Comparison of ENCODE assay signal across 11 cellular contexts in the genomic region with DNA sequence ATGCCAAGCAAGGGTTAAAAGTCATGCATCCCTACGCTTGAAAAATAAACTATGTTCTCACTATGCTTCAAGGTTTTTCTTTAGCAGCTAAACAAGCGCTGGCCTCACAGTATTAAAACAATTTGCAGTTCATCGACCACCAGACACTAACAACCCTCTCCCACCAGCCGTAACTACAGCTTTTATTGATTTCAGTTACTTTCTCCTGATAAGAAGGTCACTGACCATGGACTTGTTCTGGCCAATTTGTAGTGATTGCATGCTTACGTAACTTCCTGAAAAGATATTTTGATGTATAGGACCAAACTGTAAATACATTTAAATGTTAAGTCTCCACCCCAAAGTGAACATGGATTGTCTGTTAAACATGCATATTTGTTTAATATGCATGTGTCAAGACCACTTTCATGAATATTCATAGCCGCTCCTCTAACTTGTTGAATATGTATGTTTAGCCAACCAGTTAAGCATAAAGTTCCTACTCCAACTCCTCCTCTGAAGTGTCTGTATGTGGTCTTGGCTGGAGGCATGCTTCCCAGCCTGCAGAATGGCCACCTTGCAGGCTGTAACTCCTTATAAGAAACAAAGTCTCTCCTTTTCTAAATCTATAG. TPM values are rescaled to one million over a fixed set of nuclear protein-coding genes. Genes with fewer than 3 reads are reported as not detected.
A peak's percentile ranks its signal among the peaks of the same experiment; 100 is the strongest.
DNase-seq lines count a peak whose midpoint lies in the region; ATAC-seq and TF ChIP-seq lines count a peak whose summit lies in the region.
"Had no signal": no experiment of that assay in that cellular context is flagged by ENCODE, and none has a peak within 500 bp of the region (broad histone marks: within the 10 kb centered on the region; RNA-seq: fewer than 3 reads in every experiment).

No MANE protein-coding gene starts in this region.

- H3K4me1 ChIP-seq in left ventricle myocardium inferior, result peaks cover 36% of the 10 kb centered on the region
- H3K4me1 ChIP-seq in heart right ventricle, result peaks cover 0 to 27% (median 25%) of the 10 kb centered on the region in 9 donors
- H3K4me1 ChIP-seq in endodermal cell (ENCODE audit: control insufficient read depth, insufficient read depth, low read length), result peaks cover 2% of the 10 kb centered on the region

- H3K27ac Mint-ChIP-seq in endodermal cell, result no peak overlapping the region
- H3K27ac Mint-ChIP-seq in type B pancreatic cell, result peak overlapping the region; percentile 100

- H3K27me3 Mint-ChIP-seq in endodermal cell (ENCODE audit: insufficient read depth) (no peaks in the 10 kb centered on the region), type B pancreatic cell (no peaks in the 10 kb centered on the region)

- intact Hi-C loops in left ventricle myocardium inferior (cut with micrococcal nuclease), result no loop called here
- intact Hi-C loops in heart right ventricle (cut with DNase I), result loop anchor here in 3 of 10 donors (5.0 to 10.0 kb wide), 3 partner anchors 545 to 565 kb away; a partner anchor contains a TSS

- H3K36me3 Mint-ChIP-seq in endodermal cell (ENCODE audit: low read depth) (peaks cover 15% of the 10 kb centered on the region), type B pancreatic cell (no peaks in the 10 kb centered on the region)

- peak overlapping the region; percentile 99 for H3K4me3 Mint-ChIP-seq in endodermal cell
- peak overlapping the region; percentile 100 for H3K4me3 Mint-ChIP-seq in type B pancreatic cell

- H3K27me3 ChIP-seq in left ventricle myocardium inferior (ENCODE audit: low read depth) (no peaks in the 10 kb centered on the region), heart right ventricle (no peaks in the 10 kb centered on the region), endodermal cell (ENCODE audit: control insufficient read depth, insufficient read depth, low read length, poor library complexity, severe bottlenecking) (no peaks in the 10 kb centered on the region)
- H3K27me3 ChIP-seq: stomach had no signal

- ATAC-seq in heart right ventricle (no peak), HG03469 (IDR thresholded peaks at IDR 0.05; ENCODE audit: unreplicated experiment) (no peak), HG02623 (IDR thresholded peaks at IDR 0.05; ENCODE audit: unreplicated experiment) (no peak)
- ATAC-seq: activated CD4-positive, CD25-positive, alpha-beta regulatory T cell treated with anti-CD3 and anti-CD28 coated beads, Interleukin-2, amount 50 U/mL, for 24 hours had no signal

- H3K27ac ChIP-seq in left ventricle myocardium inferior (replicated peaks) (no peak overlapping the region), heart right ventricle (no peak overlapping the region), SK-N-MC (peak overlapping the region; percentile 27; the same call in 1 of the 2 replicates), endodermal cell (ENCODE audit: low read depth, low read length) (no peak overlapping the region)

- H3K4me3 ChIP-seq in left ventricle myocardium inferior (peak overlapping the region; percentile 89), heart right ventricle (peak overlapping the region in 1 of 10 donors; percentile 93), SK-N-MC (peak overlapping the region; percentile 14; the same call in 1 of the 2 replicates), endodermal cell (ENCODE audit: low read length) (peak overlapping the region; percentile 92)

- H3K9me3 ChIP-seq in left ventricle myocardium inferior (replicated peaks) (no peaks in the 10 kb centered on the region), heart right ventricle (no peaks in the 10 kb centered on the region), SK-N-MC (ENCODE audit: low read depth, low read length) (no peaks in the 10 kb centered on the region), endodermal cell (ENCODE audit: control insufficient read depth, low read length) (no peaks in the 10 kb centered on the region)
- H3K9me3 ChIP-seq: stomach had no signal

- H3K4me1 Mint-ChIP-seq in endodermal cell (peaks cover 30% of the 10 kb centered on the region), type B pancreatic cell (ENCODE audit: unreplicated experiment) (peaks cover 13% of the 10 kb centered on the region)

- TF ChIP-seq CTCF in left ventricle myocardium inferior (IDR thresholded peaks at IDR 0.05; ENCODE audit: borderline replicate concordance) (no peak), heart right ventricle (IDR thresholded peaks at IDR 0.05) (no peak), endodermal cell (conservative IDR thresholded peaks at IDR 0.05) (no peak), type B pancreatic cell (conservative IDR thresholded peaks at IDR 0.05) (no peak)

- DNase-seq in left ventricle myocardium inferior (no peak), heart right ventricle (no peak), SK-N-MC (ENCODE audit: low read depth, low spot score) (no peak), endodermal cell (no peak), type B pancreatic cell (ENCODE audit: extremely low spot score, unreplicated experiment) (no peak)
- no peak for DNase-seq in effector CD4-positive, alpha-beta T cell
- DNase-seq: NCI-H2029 treated with DMSO at 0.1 percent for 48 hours, stomach had no signal

- WGBS in heart right ventricle, 2 donors, result 84 to 86% methylated on average over 6 of the region's 6 CpGs
- WGBS in endodermal cell (ENCODE audit: insufficient coverage in 1 of 2, insufficient read length in 1 of 2), 2 experiments, result 91 to 100% methylated on average over 4 to 6 of the region's 6 CpGs

- no peak overlapping the region for H3K9ac ChIP-seq in SK-N-MC (ENCODE audit: insufficient read length)
- H3K9ac ChIP-seq in endodermal cell (ENCODE audit: extremely low read depth, low read length, poor library complexity, severe bottlenecking), result no peak overlapping the region

- H3K36me3 ChIP-seq in left ventricle myocardium inferior (peaks cover 4% of the 10 kb centered on the region), heart right ventricle (peaks cover 0 to 12% (median 3%) of the 10 kb centered on the region in 9 donors), SK-N-MC (ENCODE audit: insufficient read depth, low read length) (peaks cover 16% of the 10 kb centered on the region), endodermal cell (ENCODE audit: control insufficient read depth, insufficient read depth, low read length) (peaks cover 10% of the 10 kb centered on the region)

- H3K9me3 Mint-ChIP-seq in endodermal cell (no peaks in the 10 kb centered on the region), type B pancreatic cell (no peaks in the 10 kb centered on the region)

RNA-seq across cellular contexts. Expression of a gene that starts 1.7 kb away (rescaled TPM):
- total RNA-seq in left ventricle myocardium inferior (10.2 TPM), heart right ventricle (10 to 100 TPM in 5 of 10 donors, 1 to 10 TPM in 5; 7.7 to 14.7 (median 9.8) TPM), endodermal cell (10 to 100 TPM; 81.8 to 99.6 TPM), type B pancreatic cell (ENCODE audit: low replicate concordance) (33.9 and 58.3 TPM in 2 replicates)
- polyA plus RNA-seq in heart right ventricle, result 10 to 100 TPM in 1 of 2 donors, 1 to 10 TPM in 1; 9.7 to 64.3 TPM
- polyA plus RNA-seq in endodermal cell (2013, experiment 1 of 2), result 80.1 TPM
- polyA plus RNA-seq in endodermal cell (2013, experiment 2 of 2), result 78.2 TPM
